Comparison of ENCODE assay signal across 8 cellular contexts in the genomic region with DNA sequence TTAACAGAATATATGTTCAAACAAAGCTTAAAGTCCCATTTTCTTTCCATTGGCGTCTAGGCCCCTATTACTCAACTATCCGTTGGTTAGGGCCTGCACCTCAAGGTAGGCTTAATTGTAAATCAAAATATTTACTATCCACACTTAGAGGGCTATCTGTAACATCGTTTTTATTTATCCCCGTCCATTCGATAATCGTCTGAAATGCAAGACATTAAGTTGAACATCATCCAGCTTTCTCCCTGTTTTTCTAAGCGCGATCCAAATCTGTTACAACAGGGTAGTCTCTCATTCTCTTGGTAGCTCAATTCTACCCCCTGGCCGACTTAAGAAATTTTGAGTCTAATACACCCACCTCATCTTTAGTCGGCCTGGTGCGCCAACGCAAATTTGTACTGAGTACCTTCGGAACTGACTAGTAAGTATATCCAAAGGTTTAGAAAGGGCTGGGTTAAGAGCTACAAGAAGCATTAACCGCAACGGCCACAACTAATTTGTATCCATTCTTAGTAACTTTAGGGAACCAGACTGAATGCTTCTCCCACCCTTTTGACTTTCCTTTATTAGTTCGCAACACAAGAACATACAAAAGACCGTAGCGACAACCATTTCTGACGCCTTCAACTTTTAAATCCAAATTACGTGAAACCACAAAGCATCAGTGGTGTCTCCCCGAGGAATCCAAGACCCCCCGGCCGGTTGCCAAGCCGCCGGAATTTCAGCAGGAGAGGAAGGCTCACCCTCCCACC. TPM values are rescaled to one million over a fixed set of nuclear protein-coding genes. Genes with fewer than 3 reads are reported as not detected.
A peak's percentile ranks its signal among the peaks of the same experiment; 100 is the strongest.
DNase-seq lines count a peak whose midpoint lies in the region; ATAC-seq and TF ChIP-seq lines count a peak whose summit lies in the region.

No MANE protein-coding gene starts in this region.

- peaks cover 20 to 33% (median 26%) of the 10 kb centered on the region in 10 experiments for H3K4me1 ChIP-seq in BLaER1 treated with 17β-estradiol and CSF1 and Interleukin-3, amounts not matched to agents 10 nM and 100 nM
- H3K4me1 ChIP-seq in breast epithelium (no peaks in the 10 kb centered on the region), spleen (peaks cover 12 to 43% (median 35%) of the 10 kb centered on the region in 6 donors)

- TF ChIP-seq POLR2A in breast epithelium (IDR thresholded peaks at IDR 0.05) (no peak), spleen (IDR thresholded peaks at IDR 0.05) (no peak)

- intact Hi-C loops in breast epithelium (cut with DNase I; ENCODE audit: low total_unique reads), result no loop called here
- intact Hi-C loops in spleen (cut with DNase I; ENCODE audit: low total_unique reads), result loop anchor here (5.0 kb wide), 1 partner anchor 772 kb away; no protein-coding TSS in a partner anchor

- peak overlapping the region; percentile 76 to 97 (median 86) for H3K4me3 ChIP-seq in BLaER1 treated with 17β-estradiol and CSF1 and Interleukin-3, amounts not matched to agents 10 nM and 100 nM
- H3K4me3 ChIP-seq in breast epithelium (peak overlapping the region; percentile 91 to 98 (median 95)), spleen (peak overlapping the region; percentile 47 to 86 (median 68))

- H3K4me2 ChIP-seq in BLaER1 treated with 17β-estradiol and CSF1 and Interleukin-3, amounts not matched to agents 10 nM and 100 nM, result peak overlapping the region; percentile 62 to 97 (median 85)

- H3K9ac ChIP-seq in BLaER1 treated with 17β-estradiol and CSF1 and Interleukin-3, amounts not matched to agents 10 nM and 100 nM, result peak overlapping the region; percentile 94 to 100 (median 99)

- H3K9me3 ChIP-seq in BLaER1 treated with 17β-estradiol and CSF1 and Interleukin-3, amounts not matched to agents 10 nM and 100 nM (replicated peaks in 1 of 11), result no peaks in the 10 kb centered on the region
- no peaks in the 10 kb centered on the region for H3K9me3 ChIP-seq in breast epithelium
- H3K9me3 ChIP-seq in spleen, result no peaks in the 10 kb centered on the region

- H4K20me1 ChIP-seq in BLaER1 treated with 17β-estradiol and CSF1 and Interleukin-3, amounts not matched to agents 10 nM and 100 nM, result no peaks in the 10 kb centered on the region

- no peak for TF ChIP-seq CTCF in breast epithelium (IDR thresholded peaks at IDR 0.05)
- no peak for TF ChIP-seq CTCF in spleen (IDR thresholded peaks at IDR 0.05 in 8 of 11, conservative IDR thresholded peaks at IDR 0.05 in 3 of 11)

- no peaks in the 10 kb centered on the region; a peak in 1 of 22 replicates for H3K36me3 ChIP-seq in BLaER1 treated with 17β-estradiol and CSF1 and Interleukin-3, amounts not matched to agents 10 nM and 100 nM
- H3K36me3 ChIP-seq in breast epithelium (no peaks in the 10 kb centered on the region), spleen (peaks cover 0 to 4% (median 0%) of the 10 kb centered on the region in 6 donors)

- no peak for ATAC-seq in HG02642 (IDR thresholded peaks at IDR 0.05; ENCODE audit: poor library complexity, unreplicated experiment)

- WGBS in spleen, 5 donors, result 2 to 5% (median 4%) methylated on average over 25 of the region's 25 CpGs

- DNase-seq in HT-29 (ENCODE audit: low spot score), result peak; percentile 63
- DNase-seq in SKM-1 treated with dmso at 0.1 percent for 144 hours (lab: John Stamatoyannopoulos, UW; ENCODE audit: unreplicated experiment), result peak; percentile 7
- DNase-seq in breast epithelium (ENCODE audit: low spot score in 2 of 2), result no peak
- peak; percentile 61 for DNase-seq in inferior parietal cortex (ENCODE audit: extremely low spot score)
- DNase-seq in spleen, result peak; percentile 75
- DNase-seq in NCI-H1048 (lab: John Stamatoyannopoulos, UW), result no peak

- no peaks in the 10 kb centered on the region for H3K27me3 ChIP-seq in BLaER1 treated with 17β-estradiol and CSF1 and Interleukin-3, amounts not matched to agents 10 nM and 100 nM
- H3K27me3 ChIP-seq in breast epithelium (no peaks in the 10 kb centered on the region), spleen (replicated peaks in 1 of 7) (no peaks in the 10 kb centered on the region)

- H3K27ac ChIP-seq in BLaER1 treated with 17β-estradiol and CSF1 and Interleukin-3, amounts not matched to agents 10 nM and 100 nM, result peak overlapping the region; percentile 96 to 100 (median 99)
- peak overlapping the region; percentile 99 to 100 for H3K27ac ChIP-seq in breast epithelium
- peak overlapping the region; percentile 89 to 100 (median 99) for H3K27ac ChIP-seq in spleen

RNA-seq across cellular contexts. Expression of a gene that starts 1.1 kb away (rescaled TPM):
- total RNA-seq in HT-29 (2014; rRNA removed; shearing (Covaris generic)), result 21.1 and 26.7 TPM in 2 replicates
- 10 to 100 TPM; 21.1 to 41.3 (median 39.2) TPM for total RNA-seq in breast epithelium
- total RNA-seq in spleen, result 10 to 100 TPM; 24.2 to 42.5 (median 39.1) TPM
- 10 to 100 TPM; 12.1 to 19.4 (median 17.1) TPM for polyA plus RNA-seq in spleen

Comparison
In these comparisons a context has a peak if more than half of its experiments do, and no peak if none do; other contexts are left out.
1. DNase-seq: peak in HT-29 (single experiment), SKM-1 treated with dmso at 0.1 percent for 144 hours (single experiment), inferior parietal cortex (single experiment) and spleen (single experiment); none in breast epithelium (0 of 2) and NCI-H1048 (single experiment).
2. Peak in every context shown above with its lines, with median percentiles within 50 percentile points of each other: H3K27ac ChIP-seq and H3K4me3 ChIP-seq.